In genomic region chr5:154358410-154359221, GRCh38 we compare ENCODE assay signal across 14 cellular contexts.
A peak's percentile ranks its signal among the peaks of the same experiment; 100 is the strongest.
DNase-seq lines count a peak whose midpoint lies in the region; ATAC-seq and TF ChIP-seq lines count a peak whose summit lies in the region.
"Had no signal": no experiment of that assay in that cellular context is flagged by ENCODE, and none has a peak within 500 bp of the region (broad histone marks: within the 10 kb centered on the region; RNA-seq: fewer than 3 reads in every experiment).

No MANE protein-coding gene starts in this region.

- no peaks in the 10 kb centered on the region for H3K27me3 Mint-ChIP-seq in CD4-positive, CD25-positive, alpha-beta regulatory T cell
- H3K27me3 Mint-ChIP-seq in central memory CD8-positive, alpha-beta T cell: no peaks in the 10 kb centered on the region

- TF ChIP-seq CTCF in omental fat pad (IDR thresholded peaks at IDR 0.05): no peak

- DNase-seq in CD4-positive, CD25-positive, alpha-beta regulatory T cell: no peak
- DNase-seq in NCI-H2081 treated with DMSO at 0.1 percent for 48 hours (lab: John Stamatoyannopoulos, UW) (peak; percentile 11), omental fat pad (ENCODE audit: low spot score) (no peak), DMS153 treated with DMSO at 0.1 percent for 48 hours (lab: John Stamatoyannopoulos, UW; ENCODE audit: unreplicated experiment) (no peak)
- DNase-seq in central memory CD8-positive, alpha-beta T cell (ENCODE audit: low spot score in 2 of 2): no peak
- no peak for DNase-seq in stimulated activated naive CD4-positive, alpha-beta T cell treated with Interleukin-2 at 50 U/mL for 16 hours (lab: John Stamatoyannopoulos, UW)
- DNase-seq in activated CD4-positive, alpha-beta T cell treated with anti-CD3 and anti-CD28 coated beads, Interleukin-2, amount 50 U/mL, for 1 hour: no peak
- DNase-seq: activated CD4-positive, alpha-beta T cell treated with anti-CD3 and anti-CD28 coated beads, Interleukin-2, amount 50 U/mL, for 4 hours; activated gamma-delta T cell treated with Interleukin-2 at 50 U/mL for 16 hours; central memory CD4-positive, alpha-beta T cell; NCI-H526 treated with DMSO at 0.1 percent for 48 hours; transverse colon had no signal

- no peaks in the 10 kb centered on the region for H3K9me3 Mint-ChIP-seq in CD4-positive, CD25-positive, alpha-beta regulatory T cell
- H3K9me3 Mint-ChIP-seq in central memory CD8-positive, alpha-beta T cell: no peaks in the 10 kb centered on the region

- H3K4me1 Mint-ChIP-seq in CD4-positive, CD25-positive, alpha-beta regulatory T cell: peaks cover 0 to 30% (median 13%) of the 10 kb centered on the region in 4 donors
- peaks cover 31% of the 10 kb centered on the region for H3K4me1 Mint-ChIP-seq in central memory CD8-positive, alpha-beta T cell

- H3K36me3 Mint-ChIP-seq in CD4-positive, CD25-positive, alpha-beta regulatory T cell: peaks cover 12% of the 10 kb centered on the region
- H3K36me3 Mint-ChIP-seq in central memory CD8-positive, alpha-beta T cell (ENCODE audit: insufficient read depth): peaks cover 6% of the 10 kb centered on the region

- no peak overlapping the region for H3K27ac ChIP-seq in CD4-positive, CD25-positive, alpha-beta regulatory T cell (ENCODE audit: insufficient read depth, low read length, poor library complexity, severe bottlenecking)
- H3K27ac ChIP-seq: transverse colon had no signal

- peak overlapping the region in 2 of 3 donors; percentile 15 to 67 for H3K27ac Mint-ChIP-seq in CD4-positive, CD25-positive, alpha-beta regulatory T cell
- peak overlapping the region; percentile 11 for H3K27ac Mint-ChIP-seq in central memory CD8-positive, alpha-beta T cell (ENCODE audit: low read depth)

- H3K27me3 ChIP-seq in CD4-positive, CD25-positive, alpha-beta regulatory T cell (ENCODE audit: control insufficient read depth, insufficient read depth, low read length): no peaks in the 10 kb centered on the region
- H3K27me3 ChIP-seq: transverse colon had no signal

- ATAC-seq in CD4-positive, CD25-positive, alpha-beta regulatory T cell (ENCODE audit: low read depth in 2 of 2): no peak
- ATAC-seq in central memory CD8-positive, alpha-beta T cell (replicated peaks; ENCODE audit: extremely low read depth, poor library complexity, severe bottlenecking): no peak
- ATAC-seq in omental fat pad (ENCODE audit: low FRiP score) (peak; percentile 49), GM18909 (IDR thresholded peaks at IDR 0.05; ENCODE audit: poor library complexity, unreplicated experiment) (no peak)
- ATAC-seq: left lobe of liver had no signal

- no peak overlapping the region for H3K4me3 Mint-ChIP-seq in CD4-positive, CD25-positive, alpha-beta regulatory T cell
- no peak overlapping the region for H3K4me3 Mint-ChIP-seq in central memory CD8-positive, alpha-beta T cell

- H3K4me3 ChIP-seq in CD4-positive, CD25-positive, alpha-beta regulatory T cell (ENCODE audit: low read depth, low read length): no peak overlapping the region
- H3K4me3 ChIP-seq: transverse colon had no signal

- no peaks in the 10 kb centered on the region for H3K9me3 ChIP-seq in CD4-positive, CD25-positive, alpha-beta regulatory T cell (ENCODE audit: control insufficient read depth in 2 of 2, low read length in 2 of 2)
- H3K9me3 ChIP-seq: transverse colon had no signal

- H3K4me1 ChIP-seq in CD4-positive, CD25-positive, alpha-beta regulatory T cell (ENCODE audit: control insufficient read depth, insufficient read depth, low read length, poor library complexity, severe bottlenecking): no peaks in the 10 kb centered on the region
- H3K4me1 ChIP-seq: transverse colon had no signal

- H3K36me3 ChIP-seq in CD4-positive, CD25-positive, alpha-beta regulatory T cell (ENCODE audit: control insufficient read depth, insufficient read depth, low read length): peaks cover 8% of the 10 kb centered on the region
- H3K36me3 ChIP-seq: transverse colon had no signal
